In genomic region chr3:9141903-9142302, GRCh38 we compare ENCODE assay signal across 23 cellular contexts.
A peak's percentile ranks its signal among the peaks of the same experiment; 100 is the strongest.
DNase-seq lines count a peak whose midpoint lies in the region; ATAC-seq and TF ChIP-seq lines count a peak whose summit lies in the region.
"Had no signal": no experiment of that assay in that cellular context is flagged by ENCODE, and none has a peak within 500 bp of the region (broad histone marks: within the 10 kb centered on the region; RNA-seq: fewer than 3 reads in every experiment).

No MANE protein-coding gene starts in this region.

- TF ChIP-seq POLR2A in body of pancreas (IDR thresholded peaks at IDR 0.05) (no peak), lower leg skin (IDR thresholded peaks at IDR 0.05) (no peak)

- peaks cover 23% of the 10 kb centered on the region for H3K27me3 Mint-ChIP-seq in CD4-positive, alpha-beta T cell

- peak; percentile 58 for ATAC-seq in body of pancreas
- no peak for ATAC-seq in CD4-positive, alpha-beta T cell (ENCODE audit: poor library complexity)
- ATAC-seq: activated CD8-positive, alpha-beta memory T cell treated with anti-CD3 and anti-CD28 coated beads, Interleukin-2, amount 10 ng/mL, durations not matched to agents 7 days and 5 days; natural killer cell treated with Interleukin-12 subunit alpha and Interleukin-12 subunit beta and Interleukin-15 and Interleukin-18, amount 100 ng/mL, for 72 hours; T-helper 17 cell had no signal

- no peak overlapping the region for H3K27ac Mint-ChIP-seq in CD4-positive, alpha-beta T cell
- H3K27ac Mint-ChIP-seq: activated CD4-positive, alpha-beta T cell treated with anti-CD3 and anti-CD28 coated beads, Interleukin-2, amount 10 ng/mL, durations not matched to agents 24 days and 14 days; activated CD8-positive, alpha-beta memory T cell treated with anti-CD3 and anti-CD28 coated beads, Interleukin-2, amount 10 ng/mL, durations not matched to agents 7 days and 5 days; activated naive CD4-positive, alpha-beta T cell treated with anti-CD3 and anti-CD28 coated beads, Interleukin-2, amount 10 ng/mL, durations not matched to agents 7 days and 5 days; CD4-positive, alpha-beta memory T cell; natural killer cell treated with Interleukin-12 subunit alpha and Interleukin-12 subunit beta and Interleukin-15 and Interleukin-18, amount 100 ng/mL, for 72 hours; T-helper 17 cell had no signal

- CTCF ChIA-PET in CD4-positive, alpha-beta T cell (lab: Charles Lee), result no interaction called here

- H3K4me3 ChIP-seq in body of pancreas (no peak overlapping the region), fibroblast of the aortic adventitia (ENCODE audit: low read depth, low read length) (no peak overlapping the region), retinal pigment epithelial cell (ENCODE audit: low read length) (no peak overlapping the region), lower leg skin (ENCODE audit: low read depth, poor library complexity, severe bottlenecking) (no peak overlapping the region)
- H3K4me3 ChIP-seq: dorsolateral prefrontal cortex, MG63, tibial nerve had no signal

- DNase-seq in NCI-H526 treated with DMSO at 0.1 percent for 48 hours (lab: John Stamatoyannopoulos, UW), result peak; percentile 28
- DNase-seq in body of pancreas, result no peak
- DNase-seq in fibroblast of the aortic adventitia (ENCODE audit: low read depth), result peak; percentile 15
- peak; percentile 71 for DNase-seq in retinal pigment epithelial cell (ENCODE audit: low read depth)
- DNase-seq in Ammon's horn (ENCODE audit: low spot score), result no peak
- no peak for DNase-seq in CD4-positive, alpha-beta T cell
- no peak for DNase-seq in lower leg skin (ENCODE audit: low spot score in 2 of 2)
- DNase-seq: activated CD4-positive, alpha-beta T cell treated with anti-CD3 and anti-CD28 coated beads, Interleukin-2, amount 10 ng/mL, durations not matched to agents 24 days and 14 days; activated CD8-positive, alpha-beta memory T cell treated with anti-CD3 and anti-CD28 coated beads, Interleukin-2, amount 10 ng/mL, durations not matched to agents 7 days and 5 days; activated naive CD4-positive, alpha-beta T cell treated with anti-CD3 and anti-CD28 coated beads, Interleukin-2, amount 10 ng/mL, durations not matched to agents 7 days and 5 days; amygdala; CD4-positive, alpha-beta memory T cell; central memory CD4-positive, alpha-beta T cell; left ventricle myocardium superior; MG63; NCI-H1436 treated with DMSO at 0.1 percent for 48 hours; NCI-H2171; SK-N-SH; T-helper 17 cell had no signal

- intact Hi-C loops in body of pancreas (cut with DNase I), result no loop called here
- intact Hi-C loops in CD4-positive, alpha-beta T cell (cut with DNase I, micrococcal nuclease), result no loop called here
- intact Hi-C loops in lower leg skin (cut with DNase I; ENCODE audit: low total_unique reads), result no loop called here

- no peaks in the 10 kb centered on the region for H3K27me3 ChIP-seq in body of pancreas
- peaks cover 6% of the 10 kb centered on the region for H3K27me3 ChIP-seq in CD4-positive, alpha-beta T cell (ENCODE audit: control insufficient read depth, insufficient read depth, low read length)
- H3K27me3 ChIP-seq: dorsolateral prefrontal cortex, MG63 had no signal

- POLR2A ChIA-PET in CD4-positive, alpha-beta T cell (lab: Charles Lee), result no interaction called here

- no peaks in the 10 kb centered on the region for H3K4me1 Mint-ChIP-seq in CD4-positive, alpha-beta T cell (ENCODE audit: low read depth)
- H3K4me1 Mint-ChIP-seq: activated CD4-positive, alpha-beta T cell treated with anti-CD3 and anti-CD28 coated beads, Interleukin-2, amount 10 ng/mL, durations not matched to agents 24 days and 14 days; T-helper 17 cell had no signal

- 41 to 47% methylated on average over 5 of the region's 5 CpGs for WGBS in body of pancreas, 2 donors
- 22 to 34% methylated on average over 5 of the region's 5 CpGs for WGBS in lower leg skin, 2 donors

- H3K9me3 Mint-ChIP-seq in CD4-positive, alpha-beta T cell, result no peaks in the 10 kb centered on the region
- H3K9me3 Mint-ChIP-seq: activated naive CD4-positive, alpha-beta T cell treated with anti-CD3 and anti-CD28 coated beads, Interleukin-2, amount 10 ng/mL, durations not matched to agents 7 days and 5 days had no signal

- peak overlapping the region in 3 of 4 donors; percentile 58 to 66 (median 61) for H3K27ac ChIP-seq in body of pancreas
- H3K27ac ChIP-seq in CD4-positive, alpha-beta T cell (ENCODE audit: low read depth, low read length), result no peak overlapping the region
- H3K27ac ChIP-seq: parathyroid adenoma, tibial nerve had no signal

- H3K36me3 Mint-ChIP-seq in CD4-positive, alpha-beta T cell (ENCODE audit: low read depth), result no peaks in the 10 kb centered on the region
- H3K36me3 Mint-ChIP-seq: activated CD8-positive, alpha-beta memory T cell treated with anti-CD3 and anti-CD28 coated beads, Interleukin-2, amount 10 ng/mL, durations not matched to agents 7 days and 5 days; activated naive CD4-positive, alpha-beta T cell treated with anti-CD3 and anti-CD28 coated beads, Interleukin-2, amount 10 ng/mL, durations not matched to agents 7 days and 5 days; CD4-positive, alpha-beta memory T cell; natural killer cell treated with Interleukin-12 subunit alpha and Interleukin-12 subunit beta and Interleukin-15 and Interleukin-18, amount 100 ng/mL, for 72 hours had no signal

- H3K9me3 ChIP-seq in body of pancreas, result no peaks in the 10 kb centered on the region
- no peaks in the 10 kb centered on the region for H3K9me3 ChIP-seq in CD4-positive, alpha-beta T cell (ENCODE audit: control insufficient read depth, low read length)
- H3K9me3 ChIP-seq: MG63, SK-N-SH had no signal

- H3K4me3 Mint-ChIP-seq in CD4-positive, alpha-beta T cell, result no peak overlapping the region
- H3K4me3 Mint-ChIP-seq: activated CD4-positive, alpha-beta T cell treated with anti-CD3 and anti-CD28 coated beads, Interleukin-2, amount 10 ng/mL, durations not matched to agents 24 days and 14 days; activated CD8-positive, alpha-beta memory T cell treated with anti-CD3 and anti-CD28 coated beads, Interleukin-2, amount 10 ng/mL, durations not matched to agents 7 days and 5 days; activated naive CD4-positive, alpha-beta T cell treated with anti-CD3 and anti-CD28 coated beads, Interleukin-2, amount 10 ng/mL, durations not matched to agents 7 days and 5 days; CD4-positive, alpha-beta memory T cell; natural killer cell treated with Interleukin-12 subunit alpha and Interleukin-12 subunit beta and Interleukin-15 and Interleukin-18, amount 100 ng/mL, for 72 hours; T-helper 17 cell had no signal

- peaks cover 9% of the 10 kb centered on the region for H3K4me1 ChIP-seq in body of pancreas

- H3K36me3 ChIP-seq in body of pancreas (replicated peaks in 1 of 2; ENCODE audit: insufficient read depth in 1 of 2, low read depth in 2 of 2), result no peaks in the 10 kb centered on the region
- H3K36me3 ChIP-seq: MG63 had no signal

- TF ChIP-seq CTCF in body of pancreas (IDR thresholded peaks at IDR 0.05) (no peak), fibroblast of the aortic adventitia (IDR thresholded peaks at IDR 0.05; ENCODE audit: insufficient read depth, low read length) (no peak), retinal pigment epithelial cell (conservative IDR thresholded peaks at IDR 0.05; ENCODE audit: low read depth, low read length) (no peak), lower leg skin (IDR thresholded peaks at IDR 0.05) (no peak)
- no peak for TF ChIP-seq CTCF in CD4-positive, alpha-beta T cell (IDR thresholded peaks at IDR 0.05)

Comparison
In these comparisons a context has a peak if more than half of its experiments do, and no peak if none do; other contexts are left out.
1. DNase-seq: peak in NCI-H526 treated with DMSO at 0.1 percent for 48 hours (single experiment), fibroblast of the aortic adventitia (single experiment) and retinal pigment epithelial cell (single experiment); none in body of pancreas (0 of 4), Ammon's horn (single experiment), CD4-positive, alpha-beta T cell (0 of 10) and lower leg skin (0 of 2).